In genomic region chr11:66386171-66387069, GRCh38 we compare ENCODE assay signal across 8 cellular contexts. TPM values are rescaled to one million over a fixed set of nuclear protein-coding genes. Genes with fewer than 3 reads are reported as not detected.
A peak's percentile ranks its signal among the peaks of the same experiment; 100 is the strongest.
DNase-seq lines count a peak whose midpoint lies in the region; ATAC-seq, FAIRE-seq and TF ChIP-seq lines count a peak whose summit lies in the region.

No MANE protein-coding gene starts in this region.

- DNase-seq in GM18507 (ENCODE audit: extremely low spot score, insufficient read length, low read depth): peak; percentile 22
- peak; percentile 83 for DNase-seq in NCI-H2171 treated with DMSO at 0.1 percent for 48 hours (lab: John Stamatoyannopoulos, UW)
- DNase-seq in WERI-Rb-1: peak; percentile 90
- DNase-seq in bronchial epithelial cell (ENCODE audit: low read depth): peak; percentile 69
- DNase-seq in iris pigment epithelial cell (ENCODE audit: low read depth): peak; percentile 87
- DNase-seq in stimulated activated CD4-positive, alpha-beta T cell treated with anti-CD3 and anti-CD28 coated beads, Interleukin-12 subunit alpha, Interleukin-12 subunit beta, amount 100 ng/mL, for 4 hours: peak; percentile 80

- TF ChIP-seq CTCF in 22Rv1 (IDR thresholded peaks at IDR 0.05): peak; percentile 94
- peak; percentile 87 for TF ChIP-seq CTCF in WERI-Rb-1 (IDR thresholded peaks at IDR 0.05; ENCODE audit: low read depth, low read length)
- peak; percentile 94 for TF ChIP-seq CTCF in bronchial epithelial cell (IDR thresholded peaks at IDR 0.05; ENCODE audit: insufficient read depth, low read length, severe bottlenecking)

- no peaks in the 10 kb centered on the region for H3K9me3 ChIP-seq in WERI-Rb-1 (ENCODE audit: severe bottlenecking)

- FAIRE-seq in GM18507 (lab: Jason Lieb, UNC) (peak; percentile 71), bronchial epithelial cell (lab: Jason Lieb, UNC) (peak; percentile 52)

- H3K27me3 ChIP-seq in WERI-Rb-1 (ENCODE audit: insufficient read depth, low read depth, severe bottlenecking) (no peaks in the 10 kb centered on the region), bronchial epithelial cell (ENCODE audit: control insufficient read depth, insufficient read depth, low read length) (no peaks in the 10 kb centered on the region)

- H3K27ac ChIP-seq in 22Rv1 (no peak overlapping the region), WERI-Rb-1 (peak overlapping the region; percentile 62)

- no peaks in the 10 kb centered on the region for H3K36me3 ChIP-seq in WERI-Rb-1
- no peaks in the 10 kb centered on the region for H3K36me3 ChIP-seq in bronchial epithelial cell (ENCODE audit: control insufficient read depth, insufficient read depth, low read length)

- H3K4me3 ChIP-seq in WERI-Rb-1 (ENCODE audit: low read depth, low read length) (peak overlapping the region; percentile 46), bronchial epithelial cell (ENCODE audit: low read depth, low read length) (no peak overlapping the region)

- ATAC-seq in GM21529 (IDR thresholded peaks at IDR 0.05; ENCODE audit: unreplicated experiment): no peak

RNA-seq across cellular contexts. Expression of gene SLC29A2, which starts 14.9 kb away (rescaled TPM):
- 1.9 and 2.1 TPM in 2 replicates for total RNA-seq in bronchial epithelial cell

RNA-seq across cellular contexts. Expression of gene NPAS4, which starts 34.4 kb away (rescaled TPM):
- not detected in 2 replicates for total RNA-seq in bronchial epithelial cell

RNA-seq across cellular contexts. Expression of gene B4GAT1, which starts 39.0 kb away (rescaled TPM):
- total RNA-seq in bronchial epithelial cell: 7.7 and 10.8 TPM in 2 replicates

RNA-seq across cellular contexts. Expression of gene BRMS1, which starts 41.5 kb away (rescaled TPM):
- 67.6 and 81.6 TPM in 2 replicates for total RNA-seq in bronchial epithelial cell

RNA-seq across cellular contexts. Expression of gene RIN1, which starts 50.2 kb away (rescaled TPM):
- total RNA-seq in bronchial epithelial cell: 19.0 and 19.7 TPM in 2 replicates

Comparison
In these comparisons a context has a peak if more than half of its experiments do, and no peak if none do; other contexts are left out.
1. DNase-seq: peak in every context shown above with its lines; median percentile 90 in WERI-Rb-1; 87 in iris pigment epithelial cell; 83 in NCI-H2171 treated with DMSO at 0.1 percent for 48 hours; 80 in stimulated activated CD4-positive, alpha-beta T cell treated with anti-CD3 and anti-CD28 coated beads, Interleukin-12 subunit alpha, Interleukin-12 subunit beta, amount 100 ng/mL, for 4 hours; 69 in bronchial epithelial cell; 22 in GM18507.